8 cellular contexts compared by ENCODE assay signal in the genomic region with DNA sequence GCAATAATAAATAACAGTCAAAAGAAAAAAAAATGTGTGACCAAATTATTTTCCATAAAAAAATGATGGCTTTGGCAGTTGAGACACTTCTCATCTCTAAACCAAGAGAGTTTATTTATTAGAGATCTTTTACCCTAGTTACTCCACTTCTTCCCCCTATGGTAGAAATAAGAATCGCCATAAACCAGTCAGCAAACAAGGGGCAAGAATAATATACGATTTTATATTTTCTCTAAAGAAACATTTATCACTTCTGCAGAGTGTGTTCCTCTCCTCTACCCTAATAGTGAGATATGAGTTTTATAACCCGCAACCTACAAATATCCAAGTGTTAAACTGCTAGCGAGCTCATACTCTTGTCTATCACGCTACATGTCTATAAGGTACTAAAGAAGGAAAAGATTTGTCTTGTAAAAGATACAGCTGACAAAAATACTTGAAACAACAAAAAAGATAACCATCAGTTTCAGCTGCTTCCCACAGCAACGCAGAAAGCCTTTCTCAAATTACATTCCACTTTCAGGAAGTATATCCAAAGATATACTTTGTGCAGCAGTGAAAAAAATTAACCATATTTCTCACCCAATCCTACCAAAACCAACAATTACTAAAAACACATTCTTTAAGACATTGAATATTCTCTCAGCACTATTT. TPM values are rescaled to one million over a fixed set of nuclear protein-coding genes. Genes with fewer than 3 reads are reported as not detected.
DNase-seq lines count a peak whose midpoint lies in the region; ATAC-seq, FAIRE-seq and TF ChIP-seq lines count a peak whose summit lies in the region.

No MANE protein-coding gene starts in this region.

- no peaks in the 10 kb centered on the region for H3K27me3 ChIP-seq in skeletal muscle tissue (ENCODE audit: control insufficient read depth in 3 of 3, insufficient read depth in 3 of 3, low read length in 3 of 3)

- DNase-seq in H54 (ENCODE audit: insufficient read length, low spot score): no peak
- peak; percentile 45 for DNase-seq in RKO (ENCODE audit: low spot score)
- peak; percentile 46 to 50 for DNase-seq in erythroblast (lab: John Stamatoyannopoulos, UW)
- no peak for DNase-seq in DMS114 treated with DMSO at 0.1 percent for 48 hours (lab: John Stamatoyannopoulos, UW; ENCODE audit: unreplicated experiment)
- no peak for DNase-seq in stimulated activated CD4-positive, alpha-beta T cell treated with anti-CD3 and anti-CD28 coated beads, Interleukin-2, amount 100 ng/mL, for 24 hours

- ATAC-seq in GM21515 (IDR thresholded peaks at IDR 0.05; ENCODE audit: unreplicated experiment): no peak
- no peak for ATAC-seq in HG03108 (IDR thresholded peaks at IDR 0.05; ENCODE audit: unreplicated experiment)

- TF ChIP-seq POLR2A in H54 (IDR thresholded peaks at IDR 0.05; ENCODE audit: low read depth, low read length): no peak
- no peak for TF ChIP-seq POLR2A in erythroblast (IDR thresholded peaks at IDR 0.05; ENCODE audit: low read length)

- H3K9ac ChIP-seq in skeletal muscle tissue (ENCODE audit: low read depth in 1 of 3, low read length in 3 of 3): peak overlapping the region; percentile 85 to 94 (median 94)

- no peaks in the 10 kb centered on the region for H3K9me3 ChIP-seq in skeletal muscle tissue (ENCODE audit: control insufficient read depth in 3 of 3, low read length in 3 of 3)

- H3K27ac ChIP-seq in skeletal muscle tissue (ENCODE audit: low read depth, low read length): peak overlapping the region; percentile 98

- peak; percentile 72 for FAIRE-seq in H54 (lab: Jason Lieb, UNC)

- peaks cover 9 to 15% (median 14%) of the 10 kb centered on the region in 3 donors for H3K4me1 ChIP-seq in skeletal muscle tissue (ENCODE audit: control insufficient read depth in 3 of 3, insufficient read depth in 3 of 3, low read length in 3 of 3)

- H3K36me3 ChIP-seq in skeletal muscle tissue (ENCODE audit: control insufficient read depth in 3 of 3, insufficient read depth in 3 of 3, low read length in 3 of 3): peaks cover 0 to 14% (median 10%) of the 10 kb centered on the region in 3 donors

- peak overlapping the region; percentile 76 to 96 (median 93) for H3K4me3 ChIP-seq in skeletal muscle tissue (ENCODE audit: low read length in 3 of 3)

RNA-seq across cellular contexts. Expression of gene RNF103, which starts 2.2 kb away (rescaled TPM):
- 33.4 TPM for total RNA-seq in skeletal muscle tissue

RNA-seq across cellular contexts. Expression of gene CHMP3, which starts 58.2 kb away (rescaled TPM):
- total RNA-seq in skeletal muscle tissue: 42.8 TPM

Comparison
In these comparisons a context has a peak if more than half of its experiments do, and no peak if none do; other contexts are left out.
1. DNase-seq: peak in RKO (single experiment) and erythroblast (2 of 2); none in H54 (single experiment), DMS114 treated with DMSO at 0.1 percent for 48 hours (single experiment) and stimulated activated CD4-positive, alpha-beta T cell treated with anti-CD3 and anti-CD28 coated beads, Interleukin-2, amount 100 ng/mL, for 24 hours (0 of 2).